ENCODE assay signal across 8 cellular contexts in the genomic region with DNA sequence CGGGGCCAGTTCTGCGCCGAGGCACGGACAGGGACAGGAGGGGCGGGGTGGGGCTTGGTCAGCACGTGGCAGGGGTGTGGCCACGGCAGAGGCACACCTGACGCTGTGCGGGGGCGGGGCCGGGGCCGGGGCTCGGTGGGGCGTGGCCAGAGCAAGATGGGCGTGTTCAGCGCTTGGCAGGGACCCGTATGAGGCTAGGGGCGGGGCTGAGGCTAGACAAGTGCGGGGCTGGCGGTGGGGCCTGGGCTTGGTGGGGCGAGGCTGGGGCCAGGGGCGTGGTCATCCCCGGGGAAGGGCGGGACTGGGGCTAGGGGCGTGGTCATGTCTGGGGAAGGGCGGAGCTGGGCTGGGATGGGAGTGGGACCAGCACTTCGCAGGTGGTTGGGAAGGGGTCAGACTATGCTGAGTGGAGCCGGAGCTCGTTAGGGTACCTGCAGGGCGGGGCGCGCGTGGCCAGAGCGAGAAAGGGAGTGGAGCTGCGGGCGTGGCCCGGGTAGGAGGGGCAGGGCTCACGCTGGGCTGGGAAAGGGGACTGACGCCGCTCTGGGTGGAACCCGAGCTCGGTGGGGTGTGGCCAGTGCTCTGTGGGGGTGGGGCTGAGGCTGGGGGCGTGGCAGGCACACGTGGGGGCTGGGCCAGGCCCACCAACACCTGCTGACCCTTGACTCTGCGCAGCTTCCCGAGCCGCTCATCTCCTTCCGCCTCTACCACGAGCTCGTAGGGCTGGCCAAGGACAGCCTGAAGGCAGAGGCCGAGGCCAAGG. TPM values are rescaled to one million over a fixed set of nuclear protein-coding genes. Genes with fewer than 3 reads are reported as not detected.
DNase-seq lines count a peak whose midpoint lies in the region; ATAC-seq, FAIRE-seq and TF ChIP-seq lines count a peak whose summit lies in the region.

No MANE protein-coding gene starts in this region.

- H3K9me1 ChIP-seq in K562 (ENCODE audit: control insufficient read depth, insufficient read depth, low read length): peaks cover 3% of the 10 kb centered on the region

- peak; percentile 96 for FAIRE-seq in K562 (lab: Jason Lieb, UNC)

- no peaks in the 10 kb centered on the region for H4K20me1 ChIP-seq in K562 (replicated peaks; ENCODE audit: control insufficient read depth, insufficient read depth, low read length)

- H3K4me1 ChIP-seq in K562 (replicated peaks in 1 of 2; ENCODE audit: control insufficient read depth in 2 of 2, insufficient read depth in 2 of 2, low read length in 2 of 2): peaks cover 6 to 76% of the 10 kb centered on the region in 2 experiments
- peaks cover 6 to 50% of the 10 kb centered on the region in 2 donors for H3K4me1 ChIP-seq in left lung

- H3K4me3 ChIP-seq in K562 (peak overlapping the region; percentile 54), left lung (peak overlapping the region in 1 of 2 donors; percentile 14)

- H2AFZ ChIP-seq in K562 (ENCODE audit: low read depth, low read length): peak overlapping the region; percentile 95

- peak overlapping the region; percentile 89 for H3K27ac Mint-ChIP-seq in T-helper 2 cell treated with Interferon-gamma antibody and Interleukin-4, amounts not matched to agents 5 μg/mL and 100 μg/mL, for 36 hours

- no peaks in the 10 kb centered on the region for H3K9me3 Mint-ChIP-seq in T-helper 2 cell treated with Interferon-gamma antibody and Interleukin-4, amounts not matched to agents 5 μg/mL and 100 μg/mL, for 36 hours

- peaks cover 14% of the 10 kb centered on the region for H3K4me1 Mint-ChIP-seq in T-helper 2 cell treated with Interferon-gamma antibody and Interleukin-4, amounts not matched to agents 5 μg/mL and 100 μg/mL, for 36 hours (ENCODE audit: low read depth)

- no peak overlapping the region for H3K4me3 Mint-ChIP-seq in T-helper 2 cell treated with Interferon-gamma antibody and Interleukin-4, amounts not matched to agents 5 μg/mL and 100 μg/mL, for 36 hours

- no peaks in the 10 kb centered on the region for H3K27me3 Mint-ChIP-seq in T-helper 2 cell treated with Interferon-gamma antibody and Interleukin-4, amounts not matched to agents 5 μg/mL and 100 μg/mL, for 36 hours (ENCODE audit: low read depth)

- ATAC-seq in K562 (peak; percentile 94), left lung (peak; percentile 93), HG02840 (IDR thresholded peaks at IDR 0.05; ENCODE audit: low FRiP score, unreplicated experiment) (no peak)

- POLR2A ChIA-PET in K562 (lab: Yijun Ruan, JAX): interaction anchor here (0.5 to 5.3 kb wide), 8 partner anchors 9 to 121 kb away, joined by 3 to 45 read pairs (median 4); a partner anchor contains a TSS

- TF ChIP-seq CTCF in K562 (IDR thresholded peaks at IDR 0.05 in 2 of 3, conservative IDR thresholded peaks at IDR 0.05 in 1 of 3; ENCODE audit: insufficient read depth in 2 of 3, low read depth in 1 of 3, low read length in 3 of 3) (no peak), left lung (IDR thresholded peaks at IDR 0.05) (no peak)

- TF ChIP-seq RAD21 in K562 (CRISPR knock-in tag; conservative IDR thresholded peaks at IDR 0.05 in 1 of 2, IDR thresholded peaks at IDR 0.05 in 1 of 2): no peak

- no peak for TF ChIP-seq EP300 in K562 (IDR thresholded peaks at IDR 0.05; ENCODE audit: low read length)

- no peaks in the 10 kb centered on the region for H3K27me3 ChIP-seq in K562 (ENCODE audit: control insufficient read depth in 2 of 2, insufficient read depth in 2 of 2, low read length in 2 of 2)
- no peaks in the 10 kb centered on the region for H3K27me3 ChIP-seq in left lung

- H3K9ac ChIP-seq in K562 (ENCODE audit: insufficient read depth in 1 of 2, low read depth in 2 of 2, low read length in 2 of 2): peak overlapping the region; percentile 57 to 89; a peak in 3 of 4 replicates

- H3K36me3 ChIP-seq in K562 (ENCODE audit: control insufficient read depth, insufficient read depth, low read length) (peaks cover 32% of the 10 kb centered on the region; the same call in 2 of the 3 replicates), left lung (peaks cover 0 to 81% of the 10 kb centered on the region in 2 donors)

- peaks cover 68% of the 10 kb centered on the region for H3K36me3 Mint-ChIP-seq in T-helper 2 cell treated with Interferon-gamma antibody and Interleukin-4, amounts not matched to agents 5 μg/mL and 100 μg/mL, for 36 hours (ENCODE audit: low read depth)

- H3K4me2 ChIP-seq in K562 (ENCODE audit: insufficient read depth, low read length): peak overlapping the region; percentile 90

- BruUV-seq in K562 (replicated peaks; lab: Mats Ljungman, UMichigan): no TSS peak

- WGBS in K562 (ENCODE audit: insufficient coverage, low coverage, missing lambda C conversion rate): 2% methylated on average over 22 of the region's 51 CpGs

- CTCF ChIA-PET in K562 (lab: Yijun Ruan, JAX; ENCODE audit: low intra/inter-chr PET ratio): no interaction called here

- intact Hi-C loops in K562 (cut with micrococcal nuclease) (loop anchor here (5.0 kb wide), 1 partner anchor 40 kb away; a partner anchor contains a TSS), left lung (cut with DNase I) (no loop called here)

- peak; percentile 17; the same call in 1 of the 2 replicates for TF ChIP-seq POLR2A in K562 (conservative IDR thresholded peaks at IDR 0.05)

- peak; percentile 50 for DNase-seq in DMS153 treated with DMSO at 0.1 percent for 48 hours (lab: John Stamatoyannopoulos, UW; ENCODE audit: unreplicated experiment)
- peak; percentile 98 to 100 (median 100) for DNase-seq in NCI-H1417 (lab: John Stamatoyannopoulos, UW)
- peak; percentile 68 for DNase-seq in T-helper 2 cell treated with Interferon-gamma antibody and Interleukin-4, amounts not matched to agents 5 μg/mL and 100 μg/mL, for 36 hours (ENCODE audit: low spot score)
- DNase-seq in K562 (ENCODE audit: extremely low read depth in 1 of 4, low spot score in 3 of 4): peak; percentile 95 to 97 (median 96)
- peak; percentile 89 to 92 for DNase-seq in left lung
- peak; percentile 61 to 85 for DNase-seq in stimulated activated CD8-positive, alpha-beta memory T cell treated with anti-CD3 and anti-CD28 coated beads, Interleukin-7, amount 100 ng/mL, for 48 hours (ENCODE audit: extremely low read depth in 1 of 2, low read depth in 1 of 2)
- no peak for DNase-seq in putamen (ENCODE audit: low spot score)

- H3K27ac ChIP-seq in K562 (ENCODE audit: extremely low read depth, low read depth, low read length) (peak overlapping the region; percentile 69; the same call in 2 of the 3 replicates), left lung (no peak overlapping the region)

- no peaks in the 10 kb centered on the region for H3K9me3 ChIP-seq in K562 (replicated peaks; ENCODE audit: control insufficient read depth, insufficient read depth, low read depth, low read length)
- no peaks in the 10 kb centered on the region for H3K9me3 ChIP-seq in left lung

- in situ Hi-C loops in K562 (cut with MboI): no loop called here

- no peaks in the 10 kb centered on the region for H3K79me2 ChIP-seq in K562 (ENCODE audit: control insufficient read depth, insufficient read depth, low read length)

RNA-seq across cellular contexts. Expression of a gene that starts 12.8 kb away (rescaled TPM):
- 38.2 and 129 TPM in 2 replicates for total RNA-seq in K562 (2011; cell fraction: chromatin; rRNA removed; ENCODE audit: low replicate concordance)
- 126 and 135 TPM in 2 replicates for total RNA-seq in K562 (2011; cell fraction: nucleolus; rRNA removed)
- 74.1 and 78.7 TPM in 2 replicates for total RNA-seq in K562 (2011; cell fraction: nucleoplasm; rRNA removed)
- total RNA-seq in K562 (2014; rRNA removed): 297 and 441 TPM in 2 replicates
- total RNA-seq in K562 (2014; rRNA removed; fragmentation: Illumina TruSeq; extraction: Trizol): 40.2 and 78.0 TPM in 2 replicates
- 141 and 144 TPM in 2 replicates for total RNA-seq in K562 (2015; rRNA removed; fragmentation: Illumina TruSeq; extraction: Trizol)
- 328 and 351 TPM in 2 replicates for total RNA-seq in K562 (2021)
- polyA plus RNA-seq in K562 (2011; rRNA removed): 244 and 334 TPM in 2 replicates
- 305 and 616 TPM in 2 replicates for polyA plus RNA-seq in K562 (2011; cell fraction: cytosol; rRNA removed)
- polyA plus RNA-seq in K562 (2011; cell fraction: nucleus; rRNA removed): 112 and 143 TPM in 2 replicates
- 291 and 445 TPM in 2 replicates for polyA plus RNA-seq in K562 (2012)
- 267 and 448 TPM in 2 replicates for polyA plus RNA-seq in K562 (2014; fragmentation: Illumina TruSeq; extraction: Trizol)
- 10 to 100 TPM in 1 of 2 experiments, 1 to 10 TPM in 1; 3.4 to 32.5 TPM for polyA plus RNA-seq in K562 (2014; fragmentation: Nextera tagmentation; extraction: Ambion mirVana)
- 413 and 438 TPM in 2 replicates for polyA plus RNA-seq in K562 (2014; rRNA removed)
- 36.0 and 77.6 TPM in 2 replicates for polyA minus RNA-seq in K562 (2011; rRNA and poly(A)+ RNA removed)
- 127 and 173 TPM in 2 replicates for polyA minus RNA-seq in K562 (2011; cell fraction: cytosol; rRNA and poly(A)+ RNA removed)
- 45.4 and 50.5 TPM in 2 replicates for polyA minus RNA-seq in K562 (2011; cell fraction: nucleus; rRNA and poly(A)+ RNA removed)
- 100 to 1,000 TPM; 139 to 160 TPM for total RNA-seq in left lung

RNA-seq across cellular contexts. Expression of a gene that starts 15.4 kb away (rescaled TPM):
- 25.6 and 81.0 TPM in 2 replicates for total RNA-seq in K562 (2011; cell fraction: chromatin; rRNA removed; ENCODE audit: low replicate concordance)
- 39.0 and 49.5 TPM in 2 replicates for total RNA-seq in K562 (2011; cell fraction: nucleolus; rRNA removed)
- 22.7 and 24.1 TPM in 2 replicates for total RNA-seq in K562 (2011; cell fraction: nucleoplasm; rRNA removed)
- total RNA-seq in K562 (2014; rRNA removed) (22.1 and 31.1 TPM in 2 replicates), K562 (2014; rRNA removed; fragmentation: Illumina TruSeq; extraction: Trizol) (1.0 and 1.8 TPM in 2 replicates), K562 (2015; rRNA removed; fragmentation: Illumina TruSeq; extraction: Trizol) (4.2 and 6.0 TPM in 2 replicates), K562 (2021) (18.0 and 19.9 TPM in 2 replicates), left lung (10 to 100 TPM; 71.1 to 83.8 TPM)
- polyA plus RNA-seq in K562 (2011; rRNA removed) (4.4 and 7.6 TPM in 2 replicates), K562 (2014; fragmentation: Illumina TruSeq; extraction: Trizol) (1.9 and 6.9 TPM in 2 replicates), K562 (2014; fragmentation: Nextera tagmentation; extraction: Ambion mirVana) (under 1 TPM; 0.08 to 0.63 TPM), K562 (2014; rRNA removed) (16.3 and 20.2 TPM in 2 replicates)
- 5.6 and 12.6 TPM in 2 replicates for polyA plus RNA-seq in K562 (2011; cell fraction: cytosol; rRNA removed)
- 17.8 and 38.7 TPM in 2 replicates for polyA plus RNA-seq in K562 (2011; cell fraction: nucleus; rRNA removed)
- polyA plus RNA-seq in K562 (2012): 15.0 and 15.2 TPM in 2 replicates
- 1.7 and 2.0 TPM in 2 replicates for polyA minus RNA-seq in K562 (2011; rRNA and poly(A)+ RNA removed)
- polyA minus RNA-seq in K562 (2011; cell fraction: cytosol; rRNA and poly(A)+ RNA removed): 6.2 and 8.5 TPM in 2 replicates
- polyA minus RNA-seq in K562 (2011; cell fraction: nucleus; rRNA and poly(A)+ RNA removed): 5.5 and 6.6 TPM in 2 replicates

RNA-seq across cellular contexts. Expression of a gene that starts 21.4 kb away (rescaled TPM):
- 61.5 and 154 TPM in 2 replicates for total RNA-seq in K562 (2011; cell fraction: chromatin; rRNA removed; ENCODE audit: low replicate concordance)
- 171 and 189 TPM in 2 replicates for total RNA-seq in K562 (2011; cell fraction: nucleolus; rRNA removed)
- 129 and 161 TPM in 2 replicates for total RNA-seq in K562 (2011; cell fraction: nucleoplasm; rRNA removed)
- total RNA-seq in K562 (2014; rRNA removed) (639 and 643 TPM in 2 replicates), K562 (2014; rRNA removed; fragmentation: Illumina TruSeq; extraction: Trizol) (131 and 209 TPM in 2 replicates), K562 (2015; rRNA removed; fragmentation: Illumina TruSeq; extraction: Trizol) (349 and 395 TPM in 2 replicates), K562 (2021) (383 and 392 TPM in 2 replicates), left lung (100 to 1,000 TPM; 266 to 365 TPM)
- polyA plus RNA-seq in K562 (2011; rRNA removed) (223 and 286 TPM in 2 replicates), K562 (2014; fragmentation: Illumina TruSeq; extraction: Trizol) (434 and 536 TPM in 2 replicates), K562 (2014; fragmentation: Nextera tagmentation; extraction: Ambion mirVana) (100 to 1,000 TPM in 1 of 2 experiments, 10 to 100 TPM in 1; 61.4 to 125 TPM), K562 (2014; rRNA removed) (661 and 856 TPM in 2 replicates)
- 531 and 777 TPM in 2 replicates for polyA plus RNA-seq in K562 (2011; cell fraction: cytosol; rRNA removed)
- polyA plus RNA-seq in K562 (2011; cell fraction: nucleus; rRNA removed): 389 and 485 TPM in 2 replicates
- 659 and 746 TPM in 2 replicates for polyA plus RNA-seq in K562 (2012)
- 117 and 134 TPM in 2 replicates for polyA minus RNA-seq in K562 (2011; rRNA and poly(A)+ RNA removed)
- 191 and 300 TPM in 2 replicates for polyA minus RNA-seq in K562 (2011; cell fraction: cytosol; rRNA and poly(A)+ RNA removed)
- 54.3 and 64.1 TPM in 2 replicates for polyA minus RNA-seq in K562 (2011; cell fraction: nucleus; rRNA and poly(A)+ RNA removed)

RNA-seq across cellular contexts. Expression of a gene that starts 42.4 kb away (rescaled TPM):
- 266 and 789 TPM in 2 replicates for total RNA-seq in K562 (2011; cell fraction: chromatin; rRNA removed; ENCODE audit: low replicate concordance)
- 519 and 639 TPM in 2 replicates for total RNA-seq in K562 (2011; cell fraction: nucleolus; rRNA removed)
- 258 and 297 TPM in 2 replicates for total RNA-seq in K562 (2011; cell fraction: nucleoplasm; rRNA removed)
- total RNA-seq in K562 (2014; rRNA removed) (31.4 and 45.4 TPM in 2 replicates), K562 (2014; rRNA removed; fragmentation: Illumina TruSeq; extraction: Trizol) (8.9 and 12.7 TPM in 2 replicates), K562 (2015; rRNA removed; fragmentation: Illumina TruSeq; extraction: Trizol) (19.1 and 22.8 TPM in 2 replicates), K562 (2021) (90.0 and 96.1 TPM in 2 replicates), left lung (10 to 100 TPM; 49.6 to 52.2 TPM)
- polyA plus RNA-seq in K562 (2011; rRNA removed) (32.6 and 52.0 TPM in 2 replicates), K562 (2014; fragmentation: Illumina TruSeq; extraction: Trizol) (31.2 and 32.6 TPM in 2 replicates), K562 (2014; fragmentation: Nextera tagmentation; extraction: Ambion mirVana) (1 to 10 TPM; 2.3 to 3.0 TPM), K562 (2014; rRNA removed) (73.5 and 94.1 TPM in 2 replicates)
- 31.0 and 47.7 TPM in 2 replicates for polyA plus RNA-seq in K562 (2011; cell fraction: cytosol; rRNA removed)
- 504 and 724 TPM in 2 replicates for polyA plus RNA-seq in K562 (2011; cell fraction: nucleus; rRNA removed)
- 65.1 and 67.9 TPM in 2 replicates for polyA plus RNA-seq in K562 (2012)
- polyA minus RNA-seq in K562 (2011; rRNA and poly(A)+ RNA removed): 13.1 and 14.8 TPM in 2 replicates
- 24.3 and 51.6 TPM in 2 replicates for polyA minus RNA-seq in K562 (2011; cell fraction: cytosol; rRNA and poly(A)+ RNA removed)
- 164 and 176 TPM in 2 replicates for polyA minus RNA-seq in K562 (2011; cell fraction: nucleus; rRNA and poly(A)+ RNA removed)

RNA-seq across cellular contexts. Expression of a gene that starts 55.9 kb away (rescaled TPM):
- 25.1 and 70.9 TPM in 2 replicates for total RNA-seq in K562 (2011; cell fraction: chromatin; rRNA removed; ENCODE audit: low replicate concordance)
- total RNA-seq in K562 (2011; cell fraction: nucleolus; rRNA removed): 40.8 and 41.4 TPM in 2 replicates
- 34.4 and 52.1 TPM in 2 replicates for total RNA-seq in K562 (2011; cell fraction: nucleoplasm; rRNA removed)
- total RNA-seq in K562 (2014; rRNA removed): 82.3 and 124 TPM in 2 replicates
- 33.7 and 45.6 TPM in 2 replicates for total RNA-seq in K562 (2014; rRNA removed; fragmentation: Illumina TruSeq; extraction: Trizol)
- total RNA-seq in K562 (2015; rRNA removed; fragmentation: Illumina TruSeq; extraction: Trizol): 52.7 and 54.9 TPM in 2 replicates
- 161 and 174 TPM in 2 replicates for total RNA-seq in K562 (2021)
- polyA plus RNA-seq in K562 (2011; rRNA removed): 36.4 and 61.3 TPM in 2 replicates
- polyA plus RNA-seq in K562 (2011; cell fraction: cytosol; rRNA removed): 82.9 and 105 TPM in 2 replicates
- 42.5 and 55.7 TPM in 2 replicates for polyA plus RNA-seq in K562 (2011; cell fraction: nucleus; rRNA removed)
- polyA plus RNA-seq in K562 (2012): 82.7 and 152 TPM in 2 replicates
- polyA plus RNA-seq in K562 (2014; fragmentation: Illumina TruSeq; extraction: Trizol): 123 and 158 TPM in 2 replicates
- 10 to 100 TPM; 12.1 to 12.8 TPM for polyA plus RNA-seq in K562 (2014; fragmentation: Nextera tagmentation; extraction: Ambion mirVana)
- polyA plus RNA-seq in K562 (2014; rRNA removed): 71.3 and 73.3 TPM in 2 replicates
- polyA minus RNA-seq in K562 (2011; rRNA and poly(A)+ RNA removed): 45.8 and 50.7 TPM in 2 replicates
- polyA minus RNA-seq in K562 (2011; cell fraction: cytosol; rRNA and poly(A)+ RNA removed): 132 and 161 TPM in 2 replicates
- 9.0 and 15.9 TPM in 2 replicates for polyA minus RNA-seq in K562 (2011; cell fraction: nucleus; rRNA and poly(A)+ RNA removed)
- total RNA-seq in left lung: 100 to 1,000 TPM; 250 to 259 TPM
